In the genomic region with DNA sequence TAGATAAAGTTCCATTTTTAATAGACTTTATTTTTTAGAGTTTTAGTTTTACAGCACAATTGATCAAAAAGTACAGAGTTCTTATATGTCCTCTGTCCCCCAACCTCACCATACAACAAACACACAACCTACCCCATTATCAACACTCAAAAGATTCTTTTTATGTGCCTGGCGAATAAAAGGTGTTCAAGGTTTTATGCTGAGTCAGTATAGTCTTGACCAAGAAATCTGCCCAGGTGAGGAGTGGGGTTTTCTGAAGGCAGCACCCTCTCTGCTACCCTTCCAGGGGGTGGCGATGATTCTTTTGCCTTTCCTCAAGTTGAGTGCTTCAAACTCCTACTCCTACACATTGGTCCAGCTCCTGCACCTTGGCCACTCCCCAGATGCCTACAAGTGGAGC, we compare ENCODE assay signal across 2 cellular contexts.
TF ChIP-seq lines count a peak whose summit lies in the region.

No MANE protein-coding gene starts in this region.

TF ChIP-seq in HepG2, 621 proteins besides CTCF, POLR2A, EP300 and RAD21 (continued from another document):
- TF ChIP-seq, protein P1, sequence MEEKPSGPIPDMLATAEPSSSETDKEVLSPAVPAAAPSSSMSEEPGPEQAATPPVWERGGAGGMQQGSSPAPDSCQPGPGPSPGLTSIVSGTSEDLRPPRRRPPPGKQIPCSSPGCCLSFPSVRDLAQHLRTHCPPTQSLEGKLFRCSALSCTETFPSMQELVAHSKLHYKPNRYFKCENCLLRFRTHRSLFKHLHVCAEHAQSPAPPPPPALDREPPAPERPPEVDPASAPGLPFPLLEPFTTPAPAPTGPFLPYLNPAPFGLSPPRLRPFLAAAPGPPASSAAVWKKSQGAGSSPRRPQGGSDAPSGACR (CRISPR knock-in tag; IDR thresholded peaks at IDR 0.05): no peak
- TF ChIP-seq MAFK (conservative IDR thresholded peaks at IDR 0.05 in 1 of 2, IDR thresholded peaks at IDR 0.05 in 1 of 2; ENCODE audit: low read length in 2 of 2): peak; percentile 84 to 90
- no peak for TF ChIP-seq ELF3 (CRISPR knock-in tag; IDR thresholded peaks at IDR 0.05)
- no peak for TF ChIP-seq ZNF296 (CRISPR knock-in tag; conservative IDR thresholded peaks at IDR 0.05)
- TF ChIP-seq TCF7 (IDR thresholded peaks at IDR 0.05; ENCODE audit: low read depth): no peak
TF ChIP-seq in HepG2: peak in this region for 2.

TF ChIP-seq in K562, 482 proteins besides CTCF, POLR2A, EP300 and RAD21 (continued from another document):
- TF ChIP-seq, protein P2, sequence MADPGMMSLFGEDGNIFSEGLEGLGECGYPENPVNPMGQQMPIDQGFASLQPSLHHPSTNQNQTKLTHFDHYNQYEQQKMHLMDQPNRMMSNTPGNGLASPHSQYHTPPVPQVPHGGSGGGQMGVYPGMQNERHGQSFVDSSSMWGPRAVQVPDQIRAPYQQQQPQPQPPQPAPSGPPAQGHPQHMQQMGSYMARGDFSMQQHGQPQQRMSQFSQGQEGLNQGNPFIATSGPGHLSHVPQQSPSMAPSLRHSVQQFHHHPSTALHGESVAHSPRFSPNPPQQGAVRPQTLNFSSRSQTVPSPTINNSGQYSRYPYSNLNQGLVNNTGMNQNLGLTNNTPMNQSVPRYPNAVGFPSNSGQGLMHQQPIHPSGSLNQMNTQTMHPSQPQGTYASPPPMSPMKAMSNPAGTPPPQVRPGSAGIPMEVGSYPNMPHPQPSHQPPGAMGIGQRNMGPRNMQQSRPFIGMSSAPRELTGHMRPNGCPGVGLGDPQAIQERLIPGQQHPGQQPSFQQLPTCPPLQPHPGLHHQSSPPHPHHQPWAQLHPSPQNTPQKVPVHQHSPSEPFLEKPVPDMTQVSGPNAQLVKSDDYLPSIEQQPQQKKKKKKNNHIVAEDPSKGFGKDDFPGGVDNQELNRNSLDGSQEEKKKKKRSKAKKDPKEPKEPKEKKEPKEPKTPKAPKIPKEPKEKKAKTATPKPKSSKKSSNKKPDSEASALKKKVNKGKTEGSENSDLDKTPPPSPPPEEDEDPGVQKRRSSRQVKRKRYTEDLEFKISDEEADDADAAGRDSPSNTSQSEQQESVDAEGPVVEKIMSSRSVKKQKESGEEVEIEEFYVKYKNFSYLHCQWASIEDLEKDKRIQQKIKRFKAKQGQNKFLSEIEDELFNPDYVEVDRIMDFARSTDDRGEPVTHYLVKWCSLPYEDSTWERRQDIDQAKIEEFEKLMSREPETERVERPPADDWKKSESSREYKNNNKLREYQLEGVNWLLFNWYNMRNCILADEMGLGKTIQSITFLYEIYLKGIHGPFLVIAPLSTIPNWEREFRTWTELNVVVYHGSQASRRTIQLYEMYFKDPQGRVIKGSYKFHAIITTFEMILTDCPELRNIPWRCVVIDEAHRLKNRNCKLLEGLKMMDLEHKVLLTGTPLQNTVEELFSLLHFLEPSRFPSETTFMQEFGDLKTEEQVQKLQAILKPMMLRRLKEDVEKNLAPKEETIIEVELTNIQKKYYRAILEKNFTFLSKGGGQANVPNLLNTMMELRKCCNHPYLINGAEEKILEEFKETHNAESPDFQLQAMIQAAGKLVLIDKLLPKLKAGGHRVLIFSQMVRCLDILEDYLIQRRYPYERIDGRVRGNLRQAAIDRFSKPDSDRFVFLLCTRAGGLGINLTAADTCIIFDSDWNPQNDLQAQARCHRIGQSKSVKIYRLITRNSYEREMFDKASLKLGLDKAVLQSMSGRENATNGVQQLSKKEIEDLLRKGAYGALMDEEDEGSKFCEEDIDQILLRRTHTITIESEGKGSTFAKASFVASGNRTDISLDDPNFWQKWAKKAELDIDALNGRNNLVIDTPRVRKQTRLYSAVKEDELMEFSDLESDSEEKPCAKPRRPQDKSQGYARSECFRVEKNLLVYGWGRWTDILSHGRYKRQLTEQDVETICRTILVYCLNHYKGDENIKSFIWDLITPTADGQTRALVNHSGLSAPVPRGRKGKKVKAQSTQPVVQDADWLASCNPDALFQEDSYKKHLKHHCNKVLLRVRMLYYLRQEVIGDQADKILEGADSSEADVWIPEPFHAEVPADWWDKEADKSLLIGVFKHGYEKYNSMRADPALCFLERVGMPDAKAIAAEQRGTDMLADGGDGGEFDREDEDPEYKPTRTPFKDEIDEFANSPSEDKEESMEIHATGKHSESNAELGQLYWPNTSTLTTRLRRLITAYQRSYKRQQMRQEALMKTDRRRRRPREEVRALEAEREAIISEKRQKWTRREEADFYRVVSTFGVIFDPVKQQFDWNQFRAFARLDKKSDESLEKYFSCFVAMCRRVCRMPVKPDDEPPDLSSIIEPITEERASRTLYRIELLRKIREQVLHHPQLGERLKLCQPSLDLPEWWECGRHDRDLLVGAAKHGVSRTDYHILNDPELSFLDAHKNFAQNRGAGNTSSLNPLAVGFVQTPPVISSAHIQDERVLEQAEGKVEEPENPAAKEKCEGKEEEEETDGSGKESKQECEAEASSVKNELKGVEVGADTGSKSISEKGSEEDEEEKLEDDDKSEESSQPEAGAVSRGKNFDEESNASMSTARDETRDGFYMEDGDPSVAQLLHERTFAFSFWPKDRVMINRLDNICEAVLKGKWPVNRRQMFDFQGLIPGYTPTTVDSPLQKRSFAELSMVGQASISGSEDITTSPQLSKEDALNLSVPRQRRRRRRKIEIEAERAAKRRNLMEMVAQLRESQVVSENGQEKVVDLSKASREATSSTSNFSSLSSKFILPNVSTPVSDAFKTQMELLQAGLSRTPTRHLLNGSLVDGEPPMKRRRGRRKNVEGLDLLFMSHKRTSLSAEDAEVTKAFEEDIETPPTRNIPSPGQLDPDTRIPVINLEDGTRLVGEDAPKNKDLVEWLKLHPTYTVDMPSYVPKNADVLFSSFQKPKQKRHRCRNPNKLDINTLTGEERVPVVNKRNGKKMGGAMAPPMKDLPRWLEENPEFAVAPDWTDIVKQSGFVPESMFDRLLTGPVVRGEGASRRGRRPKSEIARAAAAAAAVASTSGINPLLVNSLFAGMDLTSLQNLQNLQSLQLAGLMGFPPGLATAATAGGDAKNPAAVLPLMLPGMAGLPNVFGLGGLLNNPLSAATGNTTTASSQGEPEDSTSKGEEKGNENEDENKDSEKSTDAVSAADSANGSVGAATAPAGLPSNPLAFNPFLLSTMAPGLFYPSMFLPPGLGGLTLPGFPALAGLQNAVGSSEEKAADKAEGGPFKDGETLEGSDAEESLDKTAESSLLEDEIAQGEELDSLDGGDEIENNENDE (IDR thresholded peaks at IDR 0.05; ENCODE audit: low read depth, low read length): no peak
- no peak for TF ChIP-seq POLR2G (IDR thresholded peaks at IDR 0.05; ENCODE audit: low read depth, low read length)
- TF ChIP-seq, protein P3, sequence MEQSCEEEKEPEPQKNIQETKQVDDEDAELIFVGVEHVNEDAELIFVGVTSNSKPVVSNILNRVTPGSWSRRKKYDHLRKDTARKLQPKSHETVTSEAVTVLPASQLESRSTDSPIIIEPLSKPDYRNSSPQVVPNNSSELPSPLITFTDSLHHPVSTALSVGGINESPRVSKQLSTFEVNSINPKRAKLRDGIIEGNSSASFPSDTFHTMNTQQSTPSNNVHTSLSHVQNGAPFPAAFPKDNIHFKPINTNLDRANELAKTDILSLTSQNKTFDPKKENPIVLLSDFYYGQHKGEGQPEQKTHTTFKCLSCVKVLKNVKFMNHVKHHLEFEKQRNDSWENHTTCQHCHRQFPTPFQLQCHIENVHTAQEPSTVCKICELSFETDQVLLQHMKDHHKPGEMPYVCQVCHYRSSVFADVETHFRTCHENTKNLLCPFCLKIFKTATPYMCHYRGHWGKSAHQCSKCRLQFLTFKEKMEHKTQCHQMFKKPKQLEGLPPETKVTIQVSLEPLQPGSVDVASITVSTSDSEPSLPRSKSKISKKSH (CRISPR knock-in tag; IDR thresholded peaks at IDR 0.05): no peak
- TF ChIP-seq C11orf30 (IDR thresholded peaks at IDR 0.05; ENCODE audit: low read depth): peak; percentile 31
- no peak for TF ChIP-seq HIVEP1 (CRISPR knock-in tag; IDR thresholded peaks at IDR 0.05)
- TF ChIP-seq TCF7 (IDR thresholded peaks at IDR 0.05; ENCODE audit: borderline replicate concordance): no peak
- no peak for TF ChIP-seq PRPF4 (IDR thresholded peaks at IDR 0.05; ENCODE audit: insufficient read depth, low read depth, low read length, poor library complexity, severe bottlenecking)
- TF ChIP-seq MAFG (tag; conservative IDR thresholded peaks at IDR 0.05): peak; percentile 54; the same call in 1 of the 2 replicates
TF ChIP-seq in K562: peak in this region for 5.
